Comparison of ENCODE assay signal across 9 cellular contexts in genomic region chr6:31727717-31728671, GRCh38. TPM values are rescaled to one million over a fixed set of nuclear protein-coding genes. Genes with fewer than 3 reads are reported as not detected.
DNase-seq lines count a peak whose midpoint lies in the region; ATAC-seq and TF ChIP-seq lines count a peak whose summit lies in the region.
"Had no signal": no experiment of that assay in that cellular context is flagged by ENCODE, and none has a peak within 500 bp of the region (broad histone marks: within the 10 kb centered on the region; RNA-seq: fewer than 3 reads in every experiment).

No MANE protein-coding gene starts in this region.

- H3K9me3 Mint-ChIP-seq in HFFc6 = no peaks in the 10 kb centered on the region

- peaks cover 24% of the 10 kb centered on the region for H3K36me3 Mint-ChIP-seq in HFFc6 (ENCODE audit: low read depth)

- TF ChIP-seq CTCF in 22Rv1 (IDR thresholded peaks at IDR 0.05) (no peak), HFFc6 (IDR thresholded peaks at IDR 0.05) (no peak), astrocyte of the spinal cord (IDR thresholded peaks at IDR 0.05; ENCODE audit: low read depth, low read length) (no peak)

- peak overlapping the region; percentile 29; the same call in 1 of the 2 replicates for H3K27ac ChIP-seq in 22Rv1
- H3K27ac ChIP-seq in muscle layer of colon (ENCODE audit: low read depth, low read length) = peak overlapping the region; percentile 89

- H3K27me3 Mint-ChIP-seq in HFFc6 (ENCODE audit: insufficient read depth) = peaks cover 6% of the 10 kb centered on the region

- H3K9ac ChIP-seq in muscle layer of colon (ENCODE audit: low read length) = peak overlapping the region; percentile 96

- H3K4me1 Mint-ChIP-seq in HFFc6 (ENCODE audit: low read depth) = peaks cover 36% of the 10 kb centered on the region

- in situ Hi-C loops in astrocyte of the spinal cord (cut with HindIII; ENCODE audit: low sequenced_read_pairs) = no loop called here

- no peak for DNase-seq in HFFc6
- DNase-seq in astrocyte of the spinal cord (ENCODE audit: low read depth, low spot score) = no peak
- no peak for DNase-seq in NCI-H69 (lab: John Stamatoyannopoulos, UW)
- DNase-seq: activated effector memory CD4-positive, alpha-beta T cell treated with anti-CD3 and anti-CD28 coated beads, Interleukin-2, amount 50 U/mL, for 16 hours had no signal

- peaks cover 37% of the 10 kb centered on the region for H3K36me3 ChIP-seq in muscle layer of colon (ENCODE audit: insufficient read depth, low read length)

- peak overlapping the region; percentile 65 for H3K4me3 ChIP-seq in astrocyte of the spinal cord (ENCODE audit: low read depth, low read length)
- H3K4me3 ChIP-seq in muscle layer of colon (ENCODE audit: low read depth in 1 of 2, low read length in 2 of 2) = peak overlapping the region; percentile 76 to 91

- ATAC-seq in HG03439 (IDR thresholded peaks at IDR 0.05; ENCODE audit: unreplicated experiment) (no peak), HG03095 (IDR thresholded peaks at IDR 0.05; ENCODE audit: unreplicated experiment) (no peak), HG02981 (IDR thresholded peaks at IDR 0.05; ENCODE audit: unreplicated experiment) (no peak)

- peaks cover 23% of the 10 kb centered on the region for H3K4me1 ChIP-seq in muscle layer of colon (ENCODE audit: insufficient read depth, low read length)

- no peaks in the 10 kb centered on the region for H3K27me3 ChIP-seq in muscle layer of colon (ENCODE audit: control insufficient read depth in 1 of 2, insufficient read depth in 2 of 2, low read length in 2 of 2)

- no peaks in the 10 kb centered on the region for H3K9me3 ChIP-seq in muscle layer of colon (ENCODE audit: low read length)

- H3K4me3 Mint-ChIP-seq in HFFc6 = peak overlapping the region; percentile 93

- no peak overlapping the region for H3K27ac Mint-ChIP-seq in HFFc6

RNA-seq across cellular contexts. Expression of gene DDAH2, which starts 1.1 kb away (rescaled TPM):
- total RNA-seq in HFFc6 (2021; fragmentation: NEBNext Ultra II Directional; extraction: Animal tissue kit (Norgen Biotek cat#: 25700)) = 10 to 100 TPM; 44.0 to 47.8 (median 46.0) TPM

RNA-seq across cellular contexts. Expression of gene MPIG6B, which starts 4.8 kb away (rescaled TPM):
- not detected for total RNA-seq in HFFc6 (2021; fragmentation: NEBNext Ultra II Directional; extraction: Animal tissue kit (Norgen Biotek cat#: 25700))

RNA-seq across cellular contexts. Expression of gene LY6G6C, which starts 6.4 kb away (rescaled TPM):
- total RNA-seq in HFFc6 (2021; fragmentation: NEBNext Ultra II Directional; extraction: Animal tissue kit (Norgen Biotek cat#: 25700)) = not detected

RNA-seq across cellular contexts. Expression of gene CLIC1, which starts 8.3 kb away (rescaled TPM):
- 100 to 1,000 TPM; 638 to 833 (median 745) TPM for total RNA-seq in HFFc6 (2021; fragmentation: NEBNext Ultra II Directional; extraction: Animal tissue kit (Norgen Biotek cat#: 25700))

RNA-seq across cellular contexts. Expression of gene MSH5, which starts 11.8 kb away (rescaled TPM):
- 10 to 100 TPM in 4 of 6 experiments, 1 to 10 TPM in 2; 7.4 to 14.8 (median 12.6) TPM for total RNA-seq in HFFc6 (2021; fragmentation: NEBNext Ultra II Directional; extraction: Animal tissue kit (Norgen Biotek cat#: 25700))
